1 cellular context compared by ENCODE assay signal in the genomic region with DNA sequence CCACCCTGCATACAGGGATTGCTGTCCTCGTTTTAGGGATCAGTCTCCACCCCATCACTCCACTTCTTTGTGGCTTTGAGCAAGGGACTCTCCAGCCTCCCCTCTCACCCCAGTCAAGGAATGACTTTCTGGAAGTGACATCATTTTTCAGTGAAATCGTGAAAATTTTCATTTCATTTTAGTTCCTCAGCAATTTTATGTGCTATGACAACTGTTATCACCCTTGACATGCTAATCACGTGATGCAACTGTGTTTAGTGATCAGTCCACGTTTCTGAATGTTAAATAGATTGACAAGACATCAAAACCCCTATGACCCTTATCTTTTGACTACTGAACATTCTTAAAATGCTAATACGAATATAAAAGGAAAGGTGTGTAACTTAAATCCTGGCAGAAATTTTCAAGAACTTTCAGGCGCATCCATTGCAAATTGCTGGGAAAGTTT.
TF ChIP-seq lines count a peak whose summit lies in the region.

No MANE protein-coding gene starts in this region.

TF ChIP-seq in endothelial cell of umbilical vein, 7 proteins besides CTCF, POLR2A, EP300 and RAD21:
- TF ChIP-seq MYC (IDR thresholded peaks at IDR 0.05; ENCODE audit: low read depth, low read length) (no peak), EZH2 (IDR thresholded peaks at IDR 0.05; ENCODE audit: borderline replicate concordance, low read depth, low read length, severe bottlenecking) (no peak), FOS (IDR thresholded peaks at IDR 0.05; ENCODE audit: borderline replicate concordance, insufficient read depth, low read length) (no peak), POLR2AphosphoS5 (IDR thresholded peaks at IDR 0.05; ENCODE audit: insufficient read depth, low read depth, low read length) (no peak), JUN (IDR thresholded peaks at IDR 0.05; ENCODE audit: borderline replicate concordance, insufficient read depth, insufficient read length, low read depth) (no peak), GATA2 (IDR thresholded peaks at IDR 0.05; ENCODE audit: insufficient read depth, insufficient read length, low read depth, low read length) (no peak)
- TF ChIP-seq, protein P1, sequence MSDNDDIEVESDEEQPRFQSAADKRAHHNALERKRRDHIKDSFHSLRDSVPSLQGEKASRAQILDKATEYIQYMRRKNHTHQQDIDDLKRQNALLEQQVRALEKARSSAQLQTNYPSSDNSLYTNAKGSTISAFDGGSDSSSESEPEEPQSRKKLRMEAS (IDR thresholded peaks at IDR 0.05; ENCODE audit: insufficient read depth, insufficient read length): no peak
